Comparison of ENCODE assay signal across 3 cellular contexts in genomic region chr11:64165482-64165841, GRCh38.
TF ChIP-seq lines count a peak whose summit lies in the region.

No MANE protein-coding gene starts in this region.

TF ChIP-seq in A549, 52 proteins besides CTCF, POLR2A, EP300 and RAD21:
- TF ChIP-seq EHF (CRISPR knock-in tag; IDR thresholded peaks at IDR 0.05) (no peak), TP53 (CRISPR knock-in tag; IDR thresholded peaks at IDR 0.05) (no peak), POLR2AphosphoS2 (conservative IDR thresholded peaks at IDR 0.05; ENCODE audit: low read length) (no peak), HES2 (IDR thresholded peaks at IDR 0.05) (no peak), PHF8 (IDR thresholded peaks at IDR 0.05; ENCODE audit: borderline replicate concordance, low read depth) (no peak), MAZ (IDR thresholded peaks at IDR 0.05; ENCODE audit: borderline replicate concordance, low read depth, low read length) (no peak), CBX8 (IDR thresholded peaks at IDR 0.05) (no peak), BCL3 (IDR thresholded peaks at IDR 0.05) (no peak), HDAC2 (IDR thresholded peaks at IDR 0.05) (no peak), JUN (IDR thresholded peaks at IDR 0.05) (no peak)

TF ChIP-seq in endothelial cell of umbilical vein, 7 proteins besides CTCF, POLR2A, EP300 and RAD21:
- TF ChIP-seq MYC (IDR thresholded peaks at IDR 0.05; ENCODE audit: low read depth, low read length) (no peak), FOS (IDR thresholded peaks at IDR 0.05; ENCODE audit: borderline replicate concordance, insufficient read depth, low read length) (no peak), EZH2 (IDR thresholded peaks at IDR 0.05; ENCODE audit: borderline replicate concordance, low read depth, low read length, severe bottlenecking) (no peak), POLR2AphosphoS5 (IDR thresholded peaks at IDR 0.05; ENCODE audit: insufficient read depth, low read depth, low read length) (no peak), JUN (IDR thresholded peaks at IDR 0.05; ENCODE audit: borderline replicate concordance, insufficient read depth, insufficient read length, low read depth) (no peak), MAX (IDR thresholded peaks at IDR 0.05; ENCODE audit: insufficient read depth, insufficient read length) (no peak), GATA2 (IDR thresholded peaks at IDR 0.05; ENCODE audit: insufficient read depth, insufficient read length, low read depth, low read length) (no peak)

TF ChIP-seq in neural cell, 6 proteins besides CTCF, POLR2A, EP300 and RAD21:
- no peak for TF ChIP-seq EZH2 (IDR thresholded peaks at IDR 0.05; ENCODE audit: borderline replicate concordance, insufficient read depth, low read length, poor library complexity, severe bottlenecking)
- no peak for TF ChIP-seq SMC3 (conservative IDR thresholded peaks at IDR 0.05; ENCODE audit: poor library complexity)
- no peak for TF ChIP-seq TAF1 (IDR thresholded peaks at IDR 0.05; ENCODE audit: low read depth)
- no peak for TF ChIP-seq MXI1 (conservative IDR thresholded peaks at IDR 0.05; ENCODE audit: poor library complexity, severe bottlenecking)
- TF ChIP-seq REST (IDR thresholded peaks at IDR 0.05; ENCODE audit: borderline replicate concordance), result no peak
- no peak for TF ChIP-seq POLR2AphosphoS5 (IDR thresholded peaks at IDR 0.05)
TF ChIP-seq in neural cell: peak in this region for 0.
